Comparison of ENCODE assay signal across 37 cellular contexts in the genomic region with DNA sequence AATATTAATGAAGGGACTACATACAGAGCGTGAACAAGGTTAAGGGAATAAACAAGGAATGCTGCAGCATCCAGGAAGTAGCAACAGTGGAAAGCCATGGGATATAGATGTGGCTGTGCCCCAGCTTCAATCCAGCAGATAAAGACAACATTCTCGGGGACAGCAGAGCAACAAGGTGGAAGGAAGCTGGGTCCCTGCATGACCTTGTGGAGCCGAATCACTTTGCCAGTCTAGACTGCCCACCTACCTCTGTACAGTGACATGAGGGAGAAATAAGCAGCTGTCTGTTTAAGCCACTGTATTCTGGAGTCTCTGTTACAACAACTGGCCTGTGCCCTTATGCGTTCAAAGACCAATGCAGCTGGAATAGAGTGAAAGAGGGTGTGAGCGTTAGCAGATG.
"Had no signal": no experiment of that assay in that cellular context is flagged by ENCODE, and none has a peak within 500 bp of the region (broad histone marks: within the 10 kb centered on the region; RNA-seq: fewer than 3 reads in every experiment).

No MANE protein-coding gene starts in this region.

- H3K27me3 ChIP-seq: adrenal gland, body of pancreas, brain microvascular endothelial cell, breast epithelium had no signal

- H3K27ac ChIP-seq: adrenal gland, body of pancreas, brain microvascular endothelial cell, breast epithelium, VCaP had no signal

- H3K27me3 Mint-ChIP-seq: activated B cell treated with CpG ODN at 0.5 μM for 24 hours; activated CD4-positive, alpha-beta memory T cell treated with anti-CD3 and anti-CD28 coated beads for 36 hours; activated CD4-positive, alpha-beta T cell treated with anti-CD3 and anti-CD28 coated beads, Interleukin-2, amount 10 ng/mL, durations not matched to agents 24 days and 14 days; activated CD8-positive, alpha-beta T cell treated with anti-CD3 and anti-CD28 coated beads for 36 hours; activated naive CD8-positive, alpha-beta T cell treated with anti-CD3 and anti-CD28 coated beads for 36 hours; activated T-helper 17 cell treated with anti-CD3 and anti-CD28 coated beads, Interleukin-2, amount 50 U/mL, for 72 hours had no signal

- FAIRE-seq: astrocyte, TTC549 had no signal

- DNase-seq: activated B cell treated with CpG ODN at 0.5 μM for 24 hours; activated CD4-positive, alpha-beta memory T cell treated with anti-CD3 and anti-CD28 coated beads for 36 hours; activated CD4-positive, alpha-beta T cell treated with anti-CD3 and anti-CD28 coated beads for 4 hours; activated CD4-positive, alpha-beta T cell treated with anti-CD3 and anti-CD28 coated beads, Interleukin-2, amount 10 ng/mL, durations not matched to agents 24 days and 14 days; activated CD4-positive, alpha-beta T cell treated with anti-CD3 and anti-CD28 coated beads, Interleukin-2, amount 50 U/mL, for 1 hour; activated CD4-positive, alpha-beta T cell treated with anti-CD3 and anti-CD28 coated beads, Interleukin-2, amount 50 U/mL, for 4 hours; activated CD4-positive, CD25-positive, alpha-beta regulatory T cell treated with anti-CD3 and anti-CD28 coated beads, Interleukin-2, amount 50 U/mL, for 72 hours; activated CD8-positive, alpha-beta memory T cell treated with anti-CD3 and anti-CD28 coated beads, Interleukin-2, amount 50 U/mL, for 4 hours; activated CD8-positive, alpha-beta T cell treated with anti-CD3 and anti-CD28 coated beads for 36 hours; activated effector memory CD4-positive, alpha-beta T cell treated with anti-CD3 and anti-CD28 coated beads, Interleukin-2, amount 50 U/mL, for 16 hours; activated gamma-delta T cell treated with Interleukin-2 at 50 U/mL for 16 hours; activated naive CD4-positive, alpha-beta T cell; activated naive CD4-positive, alpha-beta T cell treated with anti-CD3 and anti-CD28 coated beads for 36 hours; activated naive CD4-positive, alpha-beta T cell treated with anti-CD3 and anti-CD28 coated beads, Interleukin-2, amount 50 U/mL, for 16 hours; activated naive CD8-positive, alpha-beta T cell treated with anti-CD3 and anti-CD28 coated beads for 36 hours; activated T-cell treated with anti-CD3 and anti-CD28 coated beads for 4 hours; activated T-cell treated with anti-CD3 and anti-CD28 coated beads, Interleukin-2, amount 50 U/mL, for 1 hour; activated T-cell treated with anti-CD3 and anti-CD28 coated beads, Interleukin-2, amount 50 U/mL, for 4 hours; activated T-cell treated with anti-CD3 and anti-CD28 coated beads, Interleukin-2, amount 50 U/mL, for 72 hours; adrenal gland; amniotic stem cell; aorta; body of pancreas; brain microvascular endothelial cell; central memory CD4-positive, alpha-beta T cell; T-helper 1 cell; T-helper 2 cell; T-helper 9 cell had no signal

- H3K36me3 Mint-ChIP-seq: activated CD4-positive, alpha-beta memory T cell treated with anti-CD3 and anti-CD28 coated beads for 36 hours; activated naive CD8-positive, alpha-beta T cell treated with anti-CD3 and anti-CD28 coated beads for 36 hours had no signal

- H3K36me3 ChIP-seq: adrenal gland, brain microvascular endothelial cell, breast epithelium had no signal

- H3K4me3 ChIP-seq: adrenal gland, body of pancreas, breast epithelium had no signal

- H3K4me3 Mint-ChIP-seq: activated B cell treated with CpG ODN at 0.5 μM for 24 hours; activated CD4-positive, alpha-beta memory T cell treated with anti-CD3 and anti-CD28 coated beads for 36 hours; activated CD4-positive, alpha-beta T cell treated with anti-CD3 and anti-CD28 coated beads, Interleukin-2, amount 10 ng/mL, durations not matched to agents 24 days and 14 days; activated CD8-positive, alpha-beta T cell treated with anti-CD3 and anti-CD28 coated beads for 36 hours; activated naive CD4-positive, alpha-beta T cell treated with anti-CD3 and anti-CD28 coated beads for 36 hours; activated naive CD8-positive, alpha-beta T cell treated with anti-CD3 and anti-CD28 coated beads for 36 hours; activated T-cell treated with anti-CD3 and anti-CD28 coated beads, Interleukin-2, amount 50 U/mL, for 4 hours; activated T-cell treated with anti-CD3 and anti-CD28 coated beads, Interleukin-2, amount 50 U/mL, for 72 hours; activated T-helper 1 cell treated with anti-CD3 and anti-CD28 coated beads, Interleukin-12 subunit alpha, Interleukin-12 subunit beta, Interleukin-2, Interleukin-4 antibody, amounts not matched to agents 30 ng/mL and 10 ng/mL and 1 ng/mL, durations not matched to agents 14 hours and 24 hours and 36 hours; activated T-helper 17 cell treated with anti-CD3 and anti-CD28 coated beads, Interleukin-2, amount 50 U/mL, for 72 hours; T-helper 1 cell treated with Interleukin-12 subunit alpha and Interleukin-12 subunit beta and Interleukin-4 antibody, amounts not matched to agents 30 μg/mL and 1 μg/mL, for 36 hours; T-helper 2 cell treated with Interferon-gamma antibody and Interleukin-4, amounts not matched to agents 5 μg/mL and 100 μg/mL, for 36 hours had no signal

- H3K9me3 ChIP-seq: adrenal gland, body of pancreas, breast epithelium had no signal

- H3K4me1 ChIP-seq: adrenal gland, breast epithelium had no signal

- H3K9me3 Mint-ChIP-seq: activated CD8-positive, alpha-beta T cell treated with anti-CD3 and anti-CD28 coated beads for 36 hours; T-helper 2 cell treated with Interferon-gamma antibody and Interleukin-4, amounts not matched to agents 5 μg/mL and 100 μg/mL, for 36 hours had no signal

- H3K27ac Mint-ChIP-seq: activated B cell treated with CpG ODN at 0.5 μM for 24 hours; activated CD4-positive, alpha-beta memory T cell treated with anti-CD3 and anti-CD28 coated beads for 36 hours; activated CD4-positive, alpha-beta T cell treated with anti-CD3 and anti-CD28 coated beads, Interleukin-2, amount 10 ng/mL, durations not matched to agents 24 days and 14 days; activated CD8-positive, alpha-beta T cell treated with anti-CD3 and anti-CD28 coated beads for 36 hours; activated naive CD4-positive, alpha-beta T cell treated with anti-CD3 and anti-CD28 coated beads for 36 hours; activated naive CD4-positive, alpha-beta T cell treated with anti-CD3 and anti-CD28 coated beads, Interleukin-2, amount 50 U/mL, for 72 hours; activated naive CD8-positive, alpha-beta T cell treated with anti-CD3 and anti-CD28 coated beads for 36 hours; activated T-cell treated with anti-CD3 and anti-CD28 coated beads, Interleukin-2, amount 50 U/mL, for 72 hours; activated T-helper 1 cell treated with anti-CD3 and anti-CD28 coated beads, Interleukin-12 subunit alpha, Interleukin-12 subunit beta, Interleukin-2, Interleukin-4 antibody, amounts not matched to agents 30 ng/mL and 10 ng/mL and 1 ng/mL, durations not matched to agents 14 hours and 24 hours and 36 hours; activated T-helper 17 cell treated with anti-CD3 and anti-CD28 coated beads, Interleukin-2, amount 50 U/mL, for 72 hours; T-helper 1 cell treated with Interleukin-12 subunit alpha and Interleukin-12 subunit beta and Interleukin-4 antibody, amounts not matched to agents 30 μg/mL and 1 μg/mL, for 36 hours; T-helper 2 cell treated with Interferon-gamma antibody and Interleukin-4, amounts not matched to agents 5 μg/mL and 100 μg/mL, for 36 hours had no signal

- ATAC-seq: activated CD8-positive, alpha-beta T cell treated with anti-CD3 and anti-CD28 coated beads for 36 hours; activated naive CD4-positive, alpha-beta T cell treated with anti-CD3 and anti-CD28 coated beads, Interleukin-2, amount 50 U/mL, for 72 hours; activated T-cell treated with anti-CD3 and anti-CD28 coated beads, Interleukin-2, amount 50 U/mL, for 4 hours; activated T-cell treated with anti-CD3 and anti-CD28 coated beads, Interleukin-2, amount 50 U/mL, for 72 hours; activated T-helper 17 cell treated with anti-CD3 and anti-CD28 coated beads, Interleukin-2, amount 50 U/mL, for 72 hours; body of pancreas had no signal

- H3K4me1 Mint-ChIP-seq: activated B cell treated with CpG ODN at 0.5 μM for 24 hours; activated CD4-positive, alpha-beta T cell treated with anti-CD3 and anti-CD28 coated beads, Interleukin-2, amount 10 ng/mL, durations not matched to agents 24 days and 14 days; activated naive CD8-positive, alpha-beta T cell treated with anti-CD3 and anti-CD28 coated beads for 36 hours; activated T-helper 17 cell treated with anti-CD3 and anti-CD28 coated beads, Interleukin-2, amount 50 U/mL, for 72 hours had no signal
